ENCODE assay signal across 1 cellular context in the genomic region with DNA sequence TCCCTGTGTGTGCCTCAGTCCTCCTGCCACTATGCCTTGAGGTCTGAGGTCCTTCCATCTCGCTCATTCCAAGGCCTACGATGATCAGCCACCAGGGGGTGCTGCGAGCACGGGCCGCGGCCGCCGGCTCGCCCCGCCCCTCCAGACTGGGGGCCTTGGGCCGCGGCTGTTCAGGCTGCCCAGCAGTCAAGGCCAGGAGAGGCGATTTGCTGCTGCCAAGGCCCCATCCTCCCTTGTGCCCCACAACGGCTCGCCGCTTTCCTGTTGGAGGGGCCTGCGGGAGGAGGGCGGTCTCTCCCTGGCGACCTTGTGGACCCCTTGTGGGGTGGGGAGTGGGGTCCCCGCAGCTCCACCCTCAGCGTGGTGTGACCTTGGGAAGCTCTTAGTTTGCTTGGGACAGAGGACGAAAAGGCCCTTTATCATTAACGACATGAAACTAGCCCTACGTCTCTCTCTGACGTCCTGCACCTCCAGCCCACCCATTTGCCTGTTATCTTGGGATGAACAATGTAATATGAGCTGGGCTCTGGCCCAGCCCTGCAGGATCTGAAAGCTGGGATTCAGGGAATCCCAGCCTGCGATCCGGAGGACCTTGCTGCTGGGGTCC.
TF ChIP-seq lines count a peak whose summit lies in the region.

No MANE protein-coding gene starts in this region.

TF ChIP-seq in GM12878, 131 proteins besides CTCF, POLR2A, EP300 and RAD21 (continues in another document):
- TF ChIP-seq SP1 (IDR thresholded peaks at IDR 0.05; ENCODE audit: low read depth, low read length): peak; percentile 23
- TF ChIP-seq RFX5 (IDR thresholded peaks at IDR 0.05; ENCODE audit: low read depth, low read length): no peak
- TF ChIP-seq PAX5 (IDR thresholded peaks at IDR 0.05; ENCODE audit: borderline replicate concordance, low read depth, low read length): no peak
- TF ChIP-seq PAX8 (IDR thresholded peaks at IDR 0.05): no peak
- TF ChIP-seq IRF4 (IDR thresholded peaks at IDR 0.05; ENCODE audit: low read depth, low read length): no peak
- TF ChIP-seq, protein P1, sequence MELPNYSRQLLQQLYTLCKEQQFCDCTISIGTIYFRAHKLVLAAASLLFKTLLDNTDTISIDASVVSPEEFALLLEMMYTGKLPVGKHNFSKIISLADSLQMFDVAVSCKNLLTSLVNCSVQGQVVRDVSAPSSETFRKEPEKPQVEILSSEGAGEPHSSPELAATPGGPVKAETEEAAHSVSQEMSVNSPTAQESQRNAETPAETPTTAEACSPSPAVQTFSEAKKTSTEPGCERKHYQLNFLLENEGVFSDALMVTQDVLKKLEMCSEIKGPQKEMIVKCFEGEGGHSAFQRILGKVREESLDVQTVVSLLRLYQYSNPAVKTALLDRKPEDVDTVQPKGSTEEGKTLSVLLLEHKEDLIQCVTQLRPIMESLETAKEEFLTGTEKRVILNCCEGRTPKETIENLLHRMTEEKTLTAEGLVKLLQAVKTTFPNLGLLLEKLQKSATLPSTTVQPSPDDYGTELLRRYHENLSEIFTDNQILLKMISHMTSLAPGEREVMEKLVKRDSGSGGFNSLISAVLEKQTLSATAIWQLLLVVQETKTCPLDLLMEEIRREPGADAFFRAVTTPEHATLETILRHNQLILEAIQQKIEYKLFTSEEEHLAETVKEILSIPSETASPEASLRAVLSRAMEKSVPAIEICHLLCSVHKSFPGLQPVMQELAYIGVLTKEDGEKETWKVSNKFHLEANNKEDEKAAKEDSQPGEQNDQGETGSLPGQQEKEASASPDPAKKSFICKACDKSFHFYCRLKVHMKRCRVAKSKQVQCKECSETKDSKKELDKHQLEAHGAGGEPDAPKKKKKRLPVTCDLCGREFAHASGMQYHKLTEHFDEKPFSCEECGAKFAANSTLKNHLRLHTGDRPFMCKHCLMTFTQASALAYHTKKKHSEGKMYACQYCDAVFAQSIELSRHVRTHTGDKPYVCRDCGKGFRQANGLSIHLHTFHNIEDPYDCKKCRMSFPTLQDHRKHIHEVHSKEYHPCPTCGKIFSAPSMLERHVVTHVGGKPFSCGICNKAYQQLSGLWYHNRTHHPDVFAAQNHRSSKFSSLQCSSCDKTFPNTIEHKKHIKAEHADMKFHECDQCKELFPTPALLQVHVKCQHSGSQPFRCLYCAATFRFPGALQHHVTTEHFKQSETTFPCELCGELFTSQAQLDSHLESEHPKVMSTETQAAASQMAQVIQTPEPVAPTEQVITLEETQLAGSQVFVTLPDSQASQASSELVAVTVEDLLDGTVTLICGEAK (IDR thresholded peaks at IDR 0.05; ENCODE audit: borderline replicate concordance): no peak
- TF ChIP-seq SRF (IDR thresholded peaks at IDR 0.05; ENCODE audit: low read depth in 2 of 2, low read length in 2 of 2): no peak
- TF ChIP-seq ESRRA (IDR thresholded peaks at IDR 0.05; ENCODE audit: low read length): no peak
- no peak for TF ChIP-seq NRF1 (conservative IDR thresholded peaks at IDR 0.05; ENCODE audit: low read depth, low read length)
- no peak for TF ChIP-seq KAT2A (conservative IDR thresholded peaks at IDR 0.05; ENCODE audit: control insufficient read depth, low read depth, low read length)
- no peak for TF ChIP-seq CREM (IDR thresholded peaks at IDR 0.05; ENCODE audit: low read depth)
- no peak for TF ChIP-seq SIX5 (IDR thresholded peaks at IDR 0.05; ENCODE audit: low read depth, low read length, severe bottlenecking)
- TF ChIP-seq MXI1 (IDR thresholded peaks at IDR 0.05; ENCODE audit: low read depth, low read length): no peak
- TF ChIP-seq TARDBP (IDR thresholded peaks at IDR 0.05; ENCODE audit: borderline replicate concordance): no peak
- no peak for TF ChIP-seq NFXL1 (IDR thresholded peaks at IDR 0.05; ENCODE audit: borderline replicate concordance)
- TF ChIP-seq ETV6 (conservative IDR thresholded peaks at IDR 0.05 in 1 of 2, IDR thresholded peaks at IDR 0.05 in 1 of 2; ENCODE audit: borderline replicate concordance in 1 of 2, low read depth in 1 of 2): no peak
- TF ChIP-seq MEF2A (IDR thresholded peaks at IDR 0.05; ENCODE audit: insufficient read depth, low read depth, low read length): no peak
- TF ChIP-seq E2F4 (IDR thresholded peaks at IDR 0.05; ENCODE audit: low read depth, low read length): no peak
- TF ChIP-seq RB1 (IDR thresholded peaks at IDR 0.05; ENCODE audit: borderline replicate concordance): peak; percentile 59; the same call in 1 of the 2 replicates
- TF ChIP-seq CREB1 (IDR thresholded peaks at IDR 0.05; ENCODE audit: low read depth): 0 out of 2 replicates have a peak, but pooled peaks have one; percentile 18
- TF ChIP-seq PBX3 (IDR thresholded peaks at IDR 0.05; ENCODE audit: insufficient replicate concordance, low read depth, low read length): no peak
- no peak for TF ChIP-seq HDAC6 (IDR thresholded peaks at IDR 0.05; ENCODE audit: unreplicated experiment)
- TF ChIP-seq MAX (IDR thresholded peaks at IDR 0.05; ENCODE audit: low read depth, low read length): no peak
- no peak for TF ChIP-seq SREBF2 (IDR thresholded peaks at IDR 0.05; ENCODE audit: low read length)
- TF ChIP-seq CBX3 (IDR thresholded peaks at IDR 0.05; ENCODE audit: borderline replicate concordance, low read depth): no peak
- no peak for TF ChIP-seq WRNIP1 (IDR thresholded peaks at IDR 0.05; ENCODE audit: borderline replicate concordance, low read depth, low read length)
- no peak for TF ChIP-seq MYC (IDR thresholded peaks at IDR 0.05; ENCODE audit: insufficient read depth, insufficient read length, insufficient replicate concordance, low read length, severe bottlenecking)
- no peak for TF ChIP-seq ZNF217 (IDR thresholded peaks at IDR 0.05)
- no peak for TF ChIP-seq YBX1 (IDR thresholded peaks at IDR 0.05)
- no peak for TF ChIP-seq SREBF1 (IDR thresholded peaks at IDR 0.05; ENCODE audit: low read length)
- TF ChIP-seq POLR2AphosphoS2 (IDR thresholded peaks at IDR 0.05; ENCODE audit: low read depth, low read length): 0 out of 2 replicates have a peak, but pooled peaks have one; percentile 11
- TF ChIP-seq ZNF384 (IDR thresholded peaks at IDR 0.05; ENCODE audit: borderline replicate concordance, low read depth, low read length): no peak
- no peak for TF ChIP-seq CHD4 (IDR thresholded peaks at IDR 0.05)
- no peak for TF ChIP-seq ZNF24 (IDR thresholded peaks at IDR 0.05)
- TF ChIP-seq NR2C1 (IDR thresholded peaks at IDR 0.05): no peak
- no peak for TF ChIP-seq BCL11A (IDR thresholded peaks at IDR 0.05; ENCODE audit: low read depth, low read length)
- TF ChIP-seq RUNX3 (IDR thresholded peaks at IDR 0.05; ENCODE audit: low read length): no peak
- TF ChIP-seq CEBPB (IDR thresholded peaks at IDR 0.05; ENCODE audit: borderline replicate concordance in 1 of 2, low read depth in 2 of 2, low read length in 2 of 2): no peak
- no peak for TF ChIP-seq NFIC (IDR thresholded peaks at IDR 0.05; ENCODE audit: low read depth, low read length)
- no peak for TF ChIP-seq ZNF207 (IDR thresholded peaks at IDR 0.05; ENCODE audit: borderline replicate concordance)
- TF ChIP-seq MTA3 (IDR thresholded peaks at IDR 0.05; ENCODE audit: borderline replicate concordance, low read length): no peak
- TF ChIP-seq, protein P2, sequence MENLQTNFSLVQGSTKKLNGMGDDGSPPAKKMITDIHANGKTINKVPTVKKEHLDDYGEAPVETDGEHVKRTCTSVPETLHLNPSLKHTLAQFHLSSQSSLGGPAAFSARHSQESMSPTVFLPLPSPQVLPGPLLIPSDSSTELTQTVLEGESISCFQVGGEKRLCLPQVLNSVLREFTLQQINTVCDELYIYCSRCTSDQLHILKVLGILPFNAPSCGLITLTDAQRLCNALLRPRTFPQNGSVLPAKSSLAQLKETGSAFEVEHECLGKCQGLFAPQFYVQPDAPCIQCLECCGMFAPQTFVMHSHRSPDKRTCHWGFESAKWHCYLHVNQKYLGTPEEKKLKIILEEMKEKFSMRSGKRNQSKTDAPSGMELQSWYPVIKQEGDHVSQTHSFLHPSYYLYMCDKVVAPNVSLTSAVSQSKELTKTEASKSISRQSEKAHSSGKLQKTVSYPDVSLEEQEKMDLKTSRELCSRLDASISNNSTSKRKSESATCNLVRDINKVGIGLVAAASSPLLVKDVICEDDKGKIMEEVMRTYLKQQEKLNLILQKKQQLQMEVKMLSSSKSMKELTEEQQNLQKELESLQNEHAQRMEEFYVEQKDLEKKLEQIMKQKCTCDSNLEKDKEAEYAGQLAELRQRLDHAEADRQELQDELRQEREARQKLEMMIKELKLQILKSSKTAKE (IDR thresholded peaks at IDR 0.05; ENCODE audit: low read depth, poor library complexity, severe bottlenecking): no peak
- TF ChIP-seq KDM1A (IDR thresholded peaks at IDR 0.05; ENCODE audit: borderline replicate concordance): no peak
- TF ChIP-seq CHD2 (IDR thresholded peaks at IDR 0.05; ENCODE audit: borderline replicate concordance, low read depth, low read length): no peak
- TF ChIP-seq FOXM1 (IDR thresholded peaks at IDR 0.05; ENCODE audit: low read depth, low read length): no peak
- no peak for TF ChIP-seq KLF5 (IDR thresholded peaks at IDR 0.05; ENCODE audit: partially characterized antibody)
- no peak for TF ChIP-seq ZNF274 (IDR thresholded peaks at IDR 0.05; ENCODE audit: insufficient read depth, insufficient read length)
- TF ChIP-seq NFYA (IDR thresholded peaks at IDR 0.05; ENCODE audit: borderline replicate concordance, low read depth, low read length): no peak
- no peak for TF ChIP-seq NR2C2 (IDR thresholded peaks at IDR 0.05; ENCODE audit: borderline replicate concordance, control insufficient read depth, insufficient read length, low read depth)
- no peak for TF ChIP-seq RAD51 (IDR thresholded peaks at IDR 0.05)
- TF ChIP-seq TCF7 (IDR thresholded peaks at IDR 0.05; ENCODE audit: borderline replicate concordance): no peak
- no peak for TF ChIP-seq SUPT20H (IDR thresholded peaks at IDR 0.05; ENCODE audit: borderline replicate concordance, control insufficient read depth, low read depth, low read length)
- TF ChIP-seq, protein P3, sequence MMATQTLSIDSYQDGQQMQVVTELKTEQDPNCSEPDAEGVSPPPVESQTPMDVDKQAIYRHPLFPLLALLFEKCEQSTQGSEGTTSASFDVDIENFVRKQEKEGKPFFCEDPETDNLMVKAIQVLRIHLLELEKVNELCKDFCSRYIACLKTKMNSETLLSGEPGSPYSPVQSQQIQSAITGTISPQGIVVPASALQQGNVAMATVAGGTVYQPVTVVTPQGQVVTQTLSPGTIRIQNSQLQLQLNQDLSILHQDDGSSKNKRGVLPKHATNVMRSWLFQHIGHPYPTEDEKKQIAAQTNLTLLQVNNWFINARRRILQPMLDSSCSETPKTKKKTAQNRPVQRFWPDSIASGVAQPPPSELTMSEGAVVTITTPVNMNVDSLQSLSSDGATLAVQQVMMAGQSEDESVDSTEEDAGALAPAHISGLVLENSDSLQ (IDR thresholded peaks at IDR 0.05): no peak
- TF ChIP-seq, protein P4, sequence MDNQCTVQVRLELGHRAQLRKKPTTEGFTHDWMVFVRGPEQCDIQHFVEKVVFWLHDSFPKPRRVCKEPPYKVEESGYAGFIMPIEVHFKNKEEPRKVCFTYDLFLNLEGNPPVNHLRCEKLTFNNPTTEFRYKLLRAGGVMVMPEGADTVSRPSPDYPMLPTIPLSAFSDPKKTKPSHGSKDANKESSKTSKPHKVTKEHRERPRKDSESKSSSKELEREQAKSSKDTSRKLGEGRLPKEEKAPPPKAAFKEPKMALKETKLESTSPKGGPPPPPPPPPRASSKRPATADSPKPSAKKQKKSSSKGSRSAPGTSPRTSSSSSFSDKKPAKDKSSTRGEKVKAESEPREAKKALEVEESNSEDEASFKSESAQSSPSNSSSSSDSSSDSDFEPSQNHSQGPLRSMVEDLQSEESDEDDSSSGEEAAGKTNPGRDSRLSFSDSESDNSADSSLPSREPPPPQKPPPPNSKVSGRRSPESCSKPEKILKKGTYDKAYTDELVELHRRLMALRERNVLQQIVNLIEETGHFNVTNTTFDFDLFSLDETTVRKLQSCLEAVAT (IDR thresholded peaks at IDR 0.05): no peak
- TF ChIP-seq, protein P5, sequence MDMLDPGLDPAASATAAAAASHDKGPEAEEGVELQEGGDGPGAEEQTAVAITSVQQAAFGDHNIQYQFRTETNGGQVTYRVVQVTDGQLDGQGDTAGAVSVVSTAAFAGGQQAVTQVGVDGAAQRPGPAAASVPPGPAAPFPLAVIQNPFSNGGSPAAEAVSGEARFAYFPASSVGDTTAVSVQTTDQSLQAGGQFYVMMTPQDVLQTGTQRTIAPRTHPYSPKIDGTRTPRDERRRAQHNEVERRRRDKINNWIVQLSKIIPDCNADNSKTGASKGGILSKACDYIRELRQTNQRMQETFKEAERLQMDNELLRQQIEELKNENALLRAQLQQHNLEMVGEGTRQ (IDR thresholded peaks at IDR 0.05; ENCODE audit: borderline replicate concordance, low read depth, low read length): no peak
- no peak; the same call in 2 of the 3 replicates for TF ChIP-seq POU2F2 (IDR thresholded peaks at IDR 0.05; ENCODE audit: borderline replicate concordance, low read depth, low read length)
- no peak for TF ChIP-seq GABPA (IDR thresholded peaks at IDR 0.05; ENCODE audit: low read depth)
- TF ChIP-seq DPF2 (IDR thresholded peaks at IDR 0.05): no peak
- TF ChIP-seq ATF3 (IDR thresholded peaks at IDR 0.05; ENCODE audit: borderline replicate concordance, extremely low read depth, low read depth, low read length): no peak
- TF ChIP-seq RELA (IDR thresholded peaks at IDR 0.05; ENCODE audit: borderline replicate concordance, partially characterized antibody): no peak
- TF ChIP-seq SMC3 (IDR thresholded peaks at IDR 0.05; ENCODE audit: borderline replicate concordance, low read length): peak; percentile 77
- TF ChIP-seq HDAC2 (IDR thresholded peaks at IDR 0.05): no peak
- no peak for TF ChIP-seq NBN (IDR thresholded peaks at IDR 0.05)
